2 cellular contexts compared by ENCODE assay signal in genomic region chr11:10592331-10592730, GRCh38.
A peak's percentile ranks its signal among the peaks of the same experiment; 100 is the strongest.
TF ChIP-seq lines count a peak whose summit lies in the region.

No MANE protein-coding gene starts in this region.

TF ChIP-seq in HepG2, 621 proteins besides CTCF, POLR2A, EP300 and RAD21:
- TF ChIP-seq JUN (CRISPR knock-in tag; IDR thresholded peaks at IDR 0.05) (no peak), ERF (CRISPR knock-in tag; IDR thresholded peaks at IDR 0.05) (no peak), RBAK (CRISPR knock-in tag; IDR thresholded peaks at IDR 0.05) (no peak), RCOR2 (CRISPR knock-in tag; IDR thresholded peaks at IDR 0.05) (no peak), ZSCAN9 (CRISPR knock-in tag; IDR thresholded peaks at IDR 0.05; ENCODE audit: borderline replicate concordance) (no peak), MXD3 (CRISPR knock-in tag; IDR thresholded peaks at IDR 0.05) (no peak), MEF2D (CRISPR knock-in tag; IDR thresholded peaks at IDR 0.05) (no peak), ZNF329 (CRISPR knock-in tag; IDR thresholded peaks at IDR 0.05; ENCODE audit: low read depth) (no peak), ELF4 (CRISPR knock-in tag; IDR thresholded peaks at IDR 0.05; ENCODE audit: borderline replicate concordance) (no peak), ZNF331 (CRISPR knock-in tag; IDR thresholded peaks at IDR 0.05) (no peak), ZNF781 (CRISPR knock-in tag; IDR thresholded peaks at IDR 0.05; ENCODE audit: borderline replicate concordance, not compliant biosample characterization) (no peak), ZNF10 (CRISPR knock-in tag; IDR thresholded peaks at IDR 0.05; ENCODE audit: borderline replicate concordance, low read depth) (no peak), JUND (CRISPR knock-in tag; IDR thresholded peaks at IDR 0.05) (no peak), NONO (IDR thresholded peaks at IDR 0.05) (no peak), NONO (CRISPR knock-in tag; conservative IDR thresholded peaks at IDR 0.05) (no peak), KAT7 (CRISPR knock-in tag; IDR thresholded peaks at IDR 0.05; ENCODE audit: borderline replicate concordance) (no peak), TFDP1 (CRISPR knock-in tag; IDR thresholded peaks at IDR 0.05; ENCODE audit: borderline replicate concordance) (no peak)

TF ChIP-seq in K562, 482 proteins besides CTCF, POLR2A, EP300 and RAD21:
- TF ChIP-seq GABPB1 (CRISPR knock-in tag; IDR thresholded peaks at IDR 0.05) (no peak), MTF1 (CRISPR knock-in tag; IDR thresholded peaks at IDR 0.05; ENCODE audit: borderline replicate concordance) (no peak), CEBPG (CRISPR knock-in tag; IDR thresholded peaks at IDR 0.05) (no peak), CEBPG (tag; conservative IDR thresholded peaks at IDR 0.05 in 1 of 2, IDR thresholded peaks at IDR 0.05 in 1 of 2) (peak; percentile 55 to 77), HMG20B (CRISPR knock-in tag; IDR thresholded peaks at IDR 0.05) (no peak), ZNF444 (CRISPR knock-in tag; IDR thresholded peaks at IDR 0.05) (no peak), CEBPB (tag; IDR thresholded peaks at IDR 0.05) (peak; percentile 41; the same call in 1 of the 2 replicates), SRF (CRISPR knock-in tag; IDR thresholded peaks at IDR 0.05) (peak in 1 of 2 experiments; percentile 79; a peak in 2 of 4 replicates)
